Comparison of ENCODE assay signal across 1 cellular context in the genomic region with DNA sequence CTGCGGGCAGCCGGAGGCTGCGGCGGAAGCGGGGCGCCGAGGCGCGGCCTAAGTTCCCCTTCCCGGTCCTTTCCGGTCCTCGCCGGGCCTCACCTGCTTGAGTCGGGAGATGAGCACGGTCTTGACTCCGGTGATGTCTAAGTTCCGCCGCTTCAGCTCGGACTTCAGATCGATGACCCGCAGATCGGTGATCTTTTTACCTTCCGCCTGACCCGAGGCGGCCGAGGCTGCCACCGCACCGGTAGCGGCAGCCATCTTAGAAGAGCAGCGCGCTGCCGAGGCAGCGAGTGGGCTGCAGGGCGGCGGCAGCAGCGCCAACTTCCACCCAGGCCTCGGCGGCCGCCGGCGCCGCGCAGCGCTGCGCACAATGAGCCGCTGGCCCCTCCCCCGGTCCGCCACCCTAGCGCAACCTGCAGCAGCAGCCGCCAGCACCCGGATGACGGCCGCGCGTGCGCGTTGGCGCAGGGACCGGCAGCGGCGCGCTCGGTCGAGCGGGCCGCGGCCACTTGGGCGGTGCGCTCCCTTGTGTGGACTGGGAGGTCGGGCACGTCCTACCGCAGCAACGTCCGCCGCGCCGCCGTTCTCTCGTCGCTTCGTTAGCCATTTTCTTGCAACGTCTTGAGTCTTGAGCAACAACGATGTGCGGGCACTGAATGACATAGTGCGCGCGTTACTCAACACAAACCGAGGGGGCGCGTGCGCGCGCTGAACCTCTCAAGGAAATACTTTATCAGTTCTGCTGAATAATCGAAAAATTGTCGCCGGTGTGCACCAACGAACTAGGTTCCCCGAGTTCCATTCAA.
TF ChIP-seq lines count a peak whose summit lies in the region.

A gene (minus strand): TSS at position 369 of the 803 bp plus-strand sequence. CDS start 114 bp downstream, at position 255.

TF ChIP-seq in HepG2, 621 proteins besides CTCF, POLR2A, EP300 and RAD21 (continued from another document and continues in another):
- TF ChIP-seq ZNF878 (CRISPR knock-in tag; IDR thresholded peaks at IDR 0.05) (peak; percentile 57; the same call in 1 of the 2 replicates), ZNF724P (CRISPR knock-in tag; IDR thresholded peaks at IDR 0.05; ENCODE audit: borderline replicate concordance) (peak; percentile 16; the same call in 1 of the 2 replicates), ZNF768 (CRISPR knock-in tag; IDR thresholded peaks at IDR 0.05) (peak; percentile 50; the same call in 1 of the 2 replicates), RXRB (CRISPR knock-in tag; IDR thresholded peaks at IDR 0.05; ENCODE audit: borderline replicate concordance) (no peak), GABPB1 (CRISPR knock-in tag; IDR thresholded peaks at IDR 0.05) (peak; percentile 85), MEIS2 (CRISPR knock-in tag; IDR thresholded peaks at IDR 0.05) (no peak; the same call in 1 of the 2 replicates), ZNF17 (CRISPR knock-in tag; IDR thresholded peaks at IDR 0.05) (no peak), GATA4 (IDR thresholded peaks at IDR 0.05; ENCODE audit: borderline replicate concordance, low read depth) (peak; percentile 74), SUZ12 (IDR thresholded peaks at IDR 0.05; ENCODE audit: low read depth, low read length) (no peak), ZNF564 (CRISPR knock-in tag; IDR thresholded peaks at IDR 0.05) (peak; percentile 87), ZNF577 (CRISPR knock-in tag; IDR thresholded peaks at IDR 0.05; ENCODE audit: borderline replicate concordance, low read depth) (no peak), GLI4 (CRISPR knock-in tag; IDR thresholded peaks at IDR 0.05; ENCODE audit: borderline replicate concordance) (no peak), PHF20 (CRISPR knock-in tag; IDR thresholded peaks at IDR 0.05) (no peak; the same call in 1 of the 2 replicates), ATF7 (IDR thresholded peaks at IDR 0.05) (no peak), ATF7 (CRISPR knock-in tag; IDR thresholded peaks at IDR 0.05) (no peak)
- TF ChIP-seq, protein P1, sequence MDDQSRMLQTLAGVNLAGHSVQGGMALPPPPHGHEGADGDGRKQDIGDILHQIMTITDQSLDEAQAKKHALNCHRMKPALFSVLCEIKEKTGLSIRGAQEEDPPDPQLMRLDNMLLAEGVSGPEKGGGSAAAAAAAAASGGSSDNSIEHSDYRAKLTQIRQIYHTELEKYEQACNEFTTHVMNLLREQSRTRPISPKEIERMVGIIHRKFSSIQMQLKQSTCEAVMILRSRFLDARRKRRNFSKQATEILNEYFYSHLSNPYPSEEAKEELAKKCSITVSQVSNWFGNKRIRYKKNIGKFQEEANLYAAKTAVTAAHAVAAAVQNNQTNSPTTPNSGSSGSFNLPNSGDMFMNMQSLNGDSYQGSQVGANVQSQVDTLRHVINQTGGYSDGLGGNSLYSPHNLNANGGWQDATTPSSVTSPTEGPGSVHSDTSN (CRISPR knock-in tag; IDR thresholded peaks at IDR 0.05; ENCODE audit: borderline replicate concordance): peak; percentile 88; the same call in 1 of the 2 replicates
- TF ChIP-seq, protein P2, sequence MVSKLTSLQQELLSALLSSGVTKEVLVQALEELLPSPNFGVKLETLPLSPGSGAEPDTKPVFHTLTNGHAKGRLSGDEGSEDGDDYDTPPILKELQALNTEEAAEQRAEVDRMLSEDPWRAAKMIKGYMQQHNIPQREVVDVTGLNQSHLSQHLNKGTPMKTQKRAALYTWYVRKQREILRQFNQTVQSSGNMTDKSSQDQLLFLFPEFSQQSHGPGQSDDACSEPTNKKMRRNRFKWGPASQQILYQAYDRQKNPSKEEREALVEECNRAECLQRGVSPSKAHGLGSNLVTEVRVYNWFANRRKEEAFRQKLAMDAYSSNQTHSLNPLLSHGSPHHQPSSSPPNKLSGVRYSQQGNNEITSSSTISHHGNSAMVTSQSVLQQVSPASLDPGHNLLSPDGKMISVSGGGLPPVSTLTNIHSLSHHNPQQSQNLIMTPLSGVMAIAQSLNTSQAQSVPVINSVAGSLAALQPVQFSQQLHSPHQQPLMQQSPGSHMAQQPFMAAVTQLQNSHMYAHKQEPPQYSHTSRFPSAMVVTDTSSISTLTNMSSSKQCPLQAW (CRISPR knock-in tag; IDR thresholded peaks at IDR 0.05): no peak
- TF ChIP-seq, protein P3, sequence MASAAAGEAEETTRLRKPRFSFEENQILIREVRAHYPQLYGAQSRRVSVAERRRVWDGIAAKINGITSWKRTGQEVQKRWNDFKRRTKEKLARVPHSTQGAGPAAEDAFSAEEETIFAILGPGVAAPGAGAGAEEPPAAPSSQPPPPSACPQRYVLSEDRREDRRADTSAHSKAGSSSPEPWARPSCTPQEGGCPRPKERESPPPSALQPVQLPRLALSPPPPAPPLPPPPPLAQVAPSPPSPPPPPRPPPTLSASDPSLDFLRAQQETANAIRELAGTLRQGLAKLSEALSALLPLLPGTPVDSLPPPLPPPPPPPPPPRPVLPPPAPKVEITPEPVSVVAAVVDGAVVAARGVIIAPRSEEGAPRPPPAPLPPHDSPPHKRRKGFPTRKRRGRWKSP (CRISPR knock-in tag; IDR thresholded peaks at IDR 0.05): peak; percentile 100
- TF ChIP-seq, protein P4, sequence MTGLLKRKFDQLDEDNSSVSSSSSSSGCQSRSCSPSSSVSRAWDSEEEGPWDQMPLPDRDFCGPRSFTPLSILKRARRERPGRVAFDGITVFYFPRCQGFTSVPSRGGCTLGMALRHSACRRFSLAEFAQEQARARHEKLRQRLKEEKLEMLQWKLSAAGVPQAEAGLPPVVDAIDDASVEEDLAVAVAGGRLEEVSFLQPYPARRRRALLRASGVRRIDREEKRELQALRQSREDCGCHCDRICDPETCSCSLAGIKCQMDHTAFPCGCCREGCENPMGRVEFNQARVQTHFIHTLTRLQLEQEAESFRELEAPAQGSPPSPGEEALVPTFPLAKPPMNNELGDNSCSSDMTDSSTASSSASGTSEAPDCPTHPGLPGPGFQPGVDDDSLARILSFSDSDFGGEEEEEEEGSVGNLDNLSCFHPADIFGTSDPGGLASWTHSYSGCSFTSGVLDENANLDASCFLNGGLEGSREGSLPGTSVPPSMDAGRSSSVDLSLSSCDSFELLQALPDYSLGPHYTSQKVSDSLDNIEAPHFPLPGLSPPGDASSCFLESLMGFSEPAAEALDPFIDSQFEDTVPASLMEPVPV (CRISPR knock-in tag; IDR thresholded peaks at IDR 0.05): no peak
- TF ChIP-seq, protein P5, sequence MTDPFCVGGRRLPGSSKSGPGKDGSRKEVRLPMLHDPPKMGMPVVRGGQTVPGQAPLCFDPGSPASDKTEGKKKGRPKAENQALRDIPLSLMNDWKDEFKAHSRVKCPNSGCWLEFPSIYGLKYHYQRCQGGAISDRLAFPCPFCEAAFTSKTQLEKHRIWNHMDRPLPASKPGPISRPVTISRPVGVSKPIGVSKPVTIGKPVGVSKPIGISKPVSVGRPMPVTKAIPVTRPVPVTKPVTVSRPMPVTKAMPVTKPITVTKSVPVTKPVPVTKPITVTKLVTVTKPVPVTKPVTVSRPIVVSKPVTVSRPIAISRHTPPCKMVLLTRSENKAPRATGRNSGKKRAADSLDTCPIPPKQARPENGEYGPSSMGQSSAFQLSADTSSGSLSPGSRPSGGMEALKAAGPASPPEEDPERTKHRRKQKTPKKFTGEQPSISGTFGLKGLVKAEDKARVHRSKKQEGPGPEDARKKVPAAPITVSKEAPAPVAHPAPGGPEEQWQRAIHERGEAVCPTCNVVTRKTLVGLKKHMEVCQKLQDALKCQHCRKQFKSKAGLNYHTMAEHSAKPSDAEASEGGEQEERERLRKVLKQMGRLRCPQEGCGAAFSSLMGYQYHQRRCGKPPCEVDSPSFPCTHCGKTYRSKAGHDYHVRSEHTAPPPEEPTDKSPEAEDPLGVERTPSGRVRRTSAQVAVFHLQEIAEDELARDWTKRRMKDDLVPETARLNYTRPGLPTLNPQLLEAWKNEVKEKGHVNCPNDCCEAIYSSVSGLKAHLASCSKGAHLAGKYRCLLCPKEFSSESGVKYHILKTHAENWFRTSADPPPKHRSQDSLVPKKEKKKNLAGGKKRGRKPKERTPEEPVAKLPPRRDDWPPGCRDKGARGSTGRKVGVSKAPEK (CRISPR knock-in tag; IDR thresholded peaks at IDR 0.05; ENCODE audit: borderline replicate concordance): no peak
- TF ChIP-seq, protein P6, sequence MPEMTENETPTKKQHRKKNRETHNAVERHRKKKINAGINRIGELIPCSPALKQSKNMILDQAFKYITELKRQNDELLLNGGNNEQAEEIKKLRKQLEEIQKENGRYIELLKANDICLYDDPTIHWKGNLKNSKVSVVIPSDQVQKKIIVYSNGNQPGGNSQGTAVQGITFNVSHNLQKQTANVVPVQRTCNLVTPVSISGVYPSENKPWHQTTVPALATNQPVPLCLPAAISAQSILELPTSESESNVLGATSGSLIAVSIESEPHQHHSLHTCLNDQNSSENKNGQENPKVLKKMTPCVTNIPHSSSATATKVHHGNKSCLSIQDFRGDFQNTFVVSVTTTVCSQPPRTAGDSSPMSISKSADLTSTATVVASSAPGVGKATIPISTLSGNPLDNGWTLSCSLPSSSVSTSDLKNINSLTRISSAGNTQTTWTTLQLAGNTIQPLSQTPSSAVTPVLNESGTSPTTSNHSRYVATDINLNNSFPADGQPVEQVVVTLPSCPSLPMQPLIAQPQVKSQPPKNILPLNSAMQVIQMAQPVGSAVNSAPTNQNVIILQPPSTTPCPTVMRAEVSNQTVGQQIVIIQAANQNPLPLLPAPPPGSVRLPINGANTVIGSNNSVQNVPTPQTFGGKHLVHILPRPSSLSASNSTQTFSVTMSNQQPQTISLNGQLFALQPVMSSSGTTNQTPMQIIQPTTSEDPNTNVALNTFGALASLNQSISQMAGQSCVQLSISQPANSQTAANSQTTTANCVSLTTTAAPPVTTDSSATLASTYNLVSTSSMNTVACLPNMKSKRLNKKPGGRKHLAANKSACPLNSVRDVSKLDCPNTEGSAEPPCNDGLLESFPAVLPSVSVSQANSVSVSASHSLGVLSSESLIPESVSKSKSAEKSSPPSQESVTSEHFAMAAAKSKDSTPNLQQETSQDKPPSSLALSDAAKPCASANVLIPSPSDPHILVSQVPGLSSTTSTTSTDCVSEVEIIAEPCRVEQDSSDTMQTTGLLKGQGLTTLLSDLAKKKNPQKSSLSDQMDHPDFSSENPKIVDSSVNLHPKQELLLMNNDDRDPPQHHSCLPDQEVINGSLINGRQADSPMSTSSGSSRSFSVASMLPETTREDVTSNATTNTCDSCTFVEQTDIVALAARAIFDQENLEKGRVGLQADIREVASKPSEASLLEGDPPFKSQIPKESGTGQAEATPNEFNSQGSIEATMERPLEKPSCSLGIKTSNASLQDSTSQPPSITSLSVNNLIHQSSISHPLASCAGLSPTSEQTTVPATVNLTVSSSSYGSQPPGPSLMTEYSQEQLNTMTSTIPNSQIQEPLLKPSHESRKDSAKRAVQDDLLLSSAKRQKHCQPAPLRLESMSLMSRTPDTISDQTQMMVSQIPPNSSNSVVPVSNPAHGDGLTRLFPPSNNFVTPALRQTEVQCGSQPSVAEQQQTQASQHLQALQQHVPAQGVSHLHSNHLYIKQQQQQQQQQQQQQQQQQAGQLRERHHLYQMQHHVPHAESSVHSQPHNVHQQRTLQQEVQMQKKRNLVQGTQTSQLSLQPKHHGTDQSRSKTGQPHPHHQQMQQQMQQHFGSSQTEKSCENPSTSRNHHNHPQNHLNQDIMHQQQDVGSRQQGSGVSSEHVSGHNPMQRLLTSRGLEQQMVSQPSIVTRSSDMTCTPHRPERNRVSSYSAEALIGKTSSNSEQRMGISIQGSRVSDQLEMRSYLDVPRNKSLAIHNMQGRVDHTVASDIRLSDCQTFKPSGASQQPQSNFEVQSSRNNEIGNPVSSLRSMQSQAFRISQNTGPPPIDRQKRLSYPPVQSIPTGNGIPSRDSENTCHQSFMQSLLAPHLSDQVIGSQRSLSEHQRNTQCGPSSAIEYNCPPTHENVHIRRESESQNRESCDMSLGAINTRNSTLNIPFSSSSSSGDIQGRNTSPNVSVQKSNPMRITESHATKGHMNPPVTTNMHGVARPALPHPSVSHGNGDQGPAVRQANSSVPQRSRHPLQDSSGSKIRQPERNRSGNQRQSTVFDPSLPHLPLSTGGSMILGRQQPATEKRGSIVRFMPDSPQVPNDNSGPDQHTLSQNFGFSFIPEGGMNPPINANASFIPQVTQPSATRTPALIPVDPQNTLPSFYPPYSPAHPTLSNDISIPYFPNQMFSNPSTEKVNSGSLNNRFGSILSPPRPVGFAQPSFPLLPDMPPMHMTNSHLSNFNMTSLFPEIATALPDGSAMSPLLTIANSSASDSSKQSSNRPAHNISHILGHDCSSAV (CRISPR knock-in tag; IDR thresholded peaks at IDR 0.05; ENCODE audit: borderline replicate concordance): no peak
- TF ChIP-seq, protein P7, sequence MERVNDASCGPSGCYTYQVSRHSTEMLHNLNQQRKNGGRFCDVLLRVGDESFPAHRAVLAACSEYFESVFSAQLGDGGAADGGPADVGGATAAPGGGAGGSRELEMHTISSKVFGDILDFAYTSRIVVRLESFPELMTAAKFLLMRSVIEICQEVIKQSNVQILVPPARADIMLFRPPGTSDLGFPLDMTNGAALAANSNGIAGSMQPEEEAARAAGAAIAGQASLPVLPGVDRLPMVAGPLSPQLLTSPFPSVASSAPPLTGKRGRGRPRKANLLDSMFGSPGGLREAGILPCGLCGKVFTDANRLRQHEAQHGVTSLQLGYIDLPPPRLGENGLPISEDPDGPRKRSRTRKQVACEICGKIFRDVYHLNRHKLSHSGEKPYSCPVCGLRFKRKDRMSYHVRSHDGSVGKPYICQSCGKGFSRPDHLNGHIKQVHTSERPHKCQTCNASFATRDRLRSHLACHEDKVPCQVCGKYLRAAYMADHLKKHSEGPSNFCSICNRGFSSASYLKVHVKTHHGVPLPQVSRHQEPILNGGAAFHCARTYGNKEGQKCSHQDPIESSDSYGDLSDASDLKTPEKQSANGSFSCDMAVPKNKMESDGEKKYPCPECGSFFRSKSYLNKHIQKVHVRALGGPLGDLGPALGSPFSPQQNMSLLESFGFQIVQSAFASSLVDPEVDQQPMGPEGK (CRISPR knock-in tag; IDR thresholded peaks at IDR 0.05): no peak; the same call in 1 of the 2 replicates
- TF ChIP-seq, protein P8, sequence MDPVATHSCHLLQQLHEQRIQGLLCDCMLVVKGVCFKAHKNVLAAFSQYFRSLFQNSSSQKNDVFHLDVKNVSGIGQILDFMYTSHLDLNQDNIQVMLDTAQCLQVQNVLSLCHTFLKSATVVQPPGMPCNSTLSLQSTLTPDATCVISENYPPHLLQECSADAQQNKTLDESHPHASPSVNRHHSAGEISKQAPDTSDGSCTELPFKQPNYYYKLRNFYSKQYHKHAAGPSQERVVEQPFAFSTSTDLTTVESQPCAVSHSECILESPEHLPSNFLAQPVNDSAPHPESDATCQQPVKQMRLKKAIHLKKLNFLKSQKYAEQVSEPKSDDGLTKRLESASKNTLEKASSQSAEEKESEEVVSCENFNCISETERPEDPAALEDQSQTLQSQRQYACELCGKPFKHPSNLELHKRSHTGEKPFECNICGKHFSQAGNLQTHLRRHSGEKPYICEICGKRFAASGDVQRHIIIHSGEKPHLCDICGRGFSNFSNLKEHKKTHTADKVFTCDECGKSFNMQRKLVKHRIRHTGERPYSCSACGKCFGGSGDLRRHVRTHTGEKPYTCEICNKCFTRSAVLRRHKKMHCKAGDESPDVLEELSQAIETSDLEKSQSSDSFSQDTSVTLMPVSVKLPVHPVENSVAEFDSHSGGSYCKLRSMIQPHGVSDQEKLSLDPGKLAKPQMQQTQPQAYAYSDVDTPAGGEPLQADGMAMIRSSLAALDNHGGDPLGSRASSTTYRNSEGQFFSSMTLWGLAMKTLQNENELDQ (CRISPR knock-in tag; IDR thresholded peaks at IDR 0.05; ENCODE audit: borderline replicate concordance): peak; percentile 79; the same call in 1 of the 2 replicates
- TF ChIP-seq, protein P9, sequence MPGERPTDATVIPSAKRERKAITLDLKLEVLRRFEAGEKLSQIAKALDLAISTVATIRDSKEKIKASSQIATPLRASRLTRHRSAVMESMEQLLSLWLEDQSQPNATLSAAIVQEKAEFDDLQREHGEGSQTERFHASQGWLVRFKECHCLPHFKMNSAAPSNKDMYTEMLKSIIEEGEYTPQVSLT (CRISPR knock-in tag; IDR thresholded peaks at IDR 0.05; ENCODE audit: borderline replicate concordance, low read depth): no peak
